ENCODE assay signal across 8 cellular contexts in the genomic region with DNA sequence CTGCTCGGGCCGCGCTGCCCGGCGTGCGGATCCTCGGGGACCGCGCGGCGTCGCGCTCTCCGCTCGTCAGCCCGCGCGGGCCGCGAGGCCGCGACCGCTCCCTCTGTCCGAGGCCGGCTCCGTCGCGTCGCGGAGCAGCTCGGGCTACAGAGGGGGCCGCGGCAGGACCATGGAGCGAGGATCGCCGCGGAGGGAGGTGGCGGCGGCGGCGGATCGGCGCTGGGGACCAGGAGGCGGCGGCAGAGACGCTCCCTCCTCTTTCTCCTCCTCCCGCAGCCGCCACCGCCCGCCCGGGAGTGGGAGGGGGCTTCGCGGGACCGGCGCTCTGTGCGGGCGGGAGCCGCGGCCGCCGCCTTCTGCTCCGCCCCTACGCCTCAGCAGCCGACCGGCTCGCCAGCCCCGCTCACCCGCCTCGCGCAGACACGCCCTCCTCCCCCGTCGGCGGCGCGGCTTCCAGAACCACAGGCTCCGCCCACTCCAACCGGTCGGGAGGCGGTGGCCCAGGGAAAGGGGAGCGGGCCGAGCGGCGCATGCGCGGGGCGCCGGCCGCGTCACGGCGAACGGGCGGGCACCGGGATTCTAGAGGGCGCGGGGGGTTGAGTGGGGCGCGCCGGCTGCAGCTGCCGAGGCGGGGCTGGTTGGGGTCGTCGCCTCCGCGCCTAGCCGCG. TPM values are rescaled to one million over a fixed set of nuclear protein-coding genes. Genes with fewer than 3 reads are reported as not detected.
DNase-seq lines count a peak whose midpoint lies in the region; ATAC-seq and TF ChIP-seq lines count a peak whose summit lies in the region.

A gene with protein sequence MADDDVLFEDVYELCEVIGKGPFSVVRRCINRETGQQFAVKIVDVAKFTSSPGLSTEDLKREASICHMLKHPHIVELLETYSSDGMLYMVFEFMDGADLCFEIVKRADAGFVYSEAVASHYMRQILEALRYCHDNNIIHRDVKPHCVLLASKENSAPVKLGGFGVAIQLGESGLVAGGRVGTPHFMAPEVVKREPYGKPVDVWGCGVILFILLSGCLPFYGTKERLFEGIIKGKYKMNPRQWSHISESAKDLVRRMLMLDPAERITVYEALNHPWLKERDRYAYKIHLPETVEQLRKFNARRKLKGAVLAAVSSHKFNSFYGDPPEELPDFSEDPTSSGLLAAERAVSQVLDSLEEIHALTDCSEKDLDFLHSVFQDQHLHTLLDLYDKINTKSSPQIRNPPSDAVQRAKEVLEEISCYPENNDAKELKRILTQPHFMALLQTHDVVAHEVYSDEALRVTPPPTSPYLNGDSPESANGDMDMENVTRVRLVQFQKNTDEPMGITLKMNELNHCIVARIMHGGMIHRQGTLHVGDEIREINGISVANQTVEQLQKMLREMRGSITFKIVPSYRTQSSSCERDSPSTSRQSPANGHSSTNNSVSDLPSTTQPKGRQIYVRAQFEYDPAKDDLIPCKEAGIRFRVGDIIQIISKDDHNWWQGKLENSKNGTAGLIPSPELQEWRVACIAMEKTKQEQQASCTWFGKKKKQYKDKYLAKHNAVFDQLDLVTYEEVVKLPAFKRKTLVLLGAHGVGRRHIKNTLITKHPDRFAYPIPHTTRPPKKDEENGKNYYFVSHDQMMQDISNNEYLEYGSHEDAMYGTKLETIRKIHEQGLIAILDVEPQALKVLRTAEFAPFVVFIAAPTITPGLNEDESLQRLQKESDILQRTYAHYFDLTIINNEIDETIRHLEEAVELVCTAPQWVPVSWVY (minus strand): TSS at position 298 of the 668 bp plus-strand sequence. CDS start 566 bp downstream, outside the sequence.

- intact Hi-C loops in PC-9 (cut with micrococcal nuclease; ENCODE audit: unreplicated experiment): loop anchor here (10.0 kb wide), 1 partner anchor 129 kb away; no protein-coding TSS in a partner anchor

- CTCF ChIA-PET in PC-9 (lab: Charles Lee): no interaction called here

- no peaks in the 10 kb centered on the region for H3F3A ChIP-seq in PC-9 (ENCODE audit: insufficient read depth, low read depth)

- H3K27ac ChIP-seq in PC-9: peak within 1 kb of the TSS; percentile 39; the same call in 1 of the 2 replicates

- H3K27me3 ChIP-seq in PC-9 (ENCODE audit: insufficient read depth, low read depth) (no peaks in the 10 kb centered on the region), mucosa of stomach (ENCODE audit: control insufficient read depth, insufficient read depth, low read length) (no peaks in the 10 kb centered on the region)

- POLR2A ChIA-PET in PC-9 (lab: Charles Lee; ENCODE audit: unreplicated experiment): no interaction called here

- TF ChIP-seq POLR2A in erythroblast (IDR thresholded peaks at IDR 0.05; ENCODE audit: low read length): peak; percentile 27

- peak; percentile 64 for DNase-seq in DMS153 treated with DMSO at 0.1 percent for 48 hours (lab: John Stamatoyannopoulos, UW; ENCODE audit: unreplicated experiment)
- peak; percentile 43 for DNase-seq in KG1 (lab: John Stamatoyannopoulos, UW)
- peak; percentile 71 to 86 for DNase-seq in PC-9
- DNase-seq in activated T-cell treated with anti-CD3 and anti-CD28 coated beads, Interleukin-2, amount 50 U/mL, for 1 hour: peak; percentile 89
- DNase-seq in erythroblast (lab: John Stamatoyannopoulos, UW): peak; percentile 92 to 96
- DNase-seq in stimulated activated CD8-positive, alpha-beta memory T cell treated with anti-CD3 and anti-CD28 coated beads, Interleukin-4, amount 100 ng/mL, for 4 hours (ENCODE audit: low read depth in 2 of 2, low spot score in 1 of 2): peak; percentile 65 to 81

- ATAC-seq in GM21737 (IDR thresholded peaks at IDR 0.05; ENCODE audit: unreplicated experiment): peak; percentile 79

- peak within 1 kb of the TSS; percentile 80 for H3K4me2 ChIP-seq in PC-9

- H4K20me1 ChIP-seq in PC-9 (ENCODE audit: insufficient read depth): no peaks in the 10 kb centered on the region

- peaks cover 35% of the 10 kb centered on the region for H3K79me2 ChIP-seq in PC-9 (ENCODE audit: low read depth)

- H3K4me1 ChIP-seq in PC-9 (replicated peaks; ENCODE audit: insufficient read depth) (no peaks in the 10 kb centered on the region), mucosa of stomach (ENCODE audit: control insufficient read depth, insufficient read depth, low read length) (no peaks in the 10 kb centered on the region)

- no peak for TF ChIP-seq CTCF in PC-9 (conservative IDR thresholded peaks at IDR 0.05)

- peak within 1 kb of the TSS; percentile 80 for H3K9ac ChIP-seq in mucosa of stomach (ENCODE audit: low read length)

- no TSS peak for BruUV-seq in PC-9 (replicated peaks; lab: Mats Ljungman, UMichigan)

- no peaks in the 10 kb centered on the region for H3K9me2 ChIP-seq in PC-9 (ENCODE audit: insufficient read depth)

- peak within 1 kb of the TSS; percentile 80 for H2AFZ ChIP-seq in PC-9

- H3K36me3 ChIP-seq in PC-9 (ENCODE audit: low read depth) (no peaks in the 10 kb centered on the region), mucosa of stomach (ENCODE audit: control insufficient read depth, insufficient read depth, low read length) (no peaks in the 10 kb centered on the region)

- no peaks in the 10 kb centered on the region for H3K9me3 ChIP-seq in PC-9 (ENCODE audit: insufficient read depth, low read depth)
- H3K9me3 ChIP-seq in mucosa of stomach (ENCODE audit: control insufficient read depth, low read length): no peaks in the 10 kb centered on the region

- H3K4me3 ChIP-seq in PC-9 (peak within 1 kb of the TSS; percentile 58), mucosa of stomach (ENCODE audit: low read length) (peak within 1 kb of the TSS; percentile 74)

RNA-seq across cellular contexts. Expression of the gene that starts here (rescaled TPM):
- total RNA-seq in PC-9 (2021): 25.9 and 29.4 TPM in 2 replicates

Comparison
In these comparisons a context has a peak if more than half of its experiments do, and no peak if none do; other contexts are left out.
1. Peak in every context shown above with its lines: DNase-seq, ATAC-seq, H3K4me3 ChIP-seq and H3K27ac ChIP-seq.
2. DNase-seq: peak in every context shown above with its lines; median percentile 94 in erythroblast; 89 in activated T-cell treated with anti-CD3 and anti-CD28 coated beads, Interleukin-2, amount 50 U/mL, for 1 hour; 78 in PC-9; 73 in stimulated activated CD8-positive, alpha-beta memory T cell treated with anti-CD3 and anti-CD28 coated beads, Interleukin-4, amount 100 ng/mL, for 4 hours; 64 in DMS153 treated with DMSO at 0.1 percent for 48 hours; 43 in KG1.